In the genomic region with DNA sequence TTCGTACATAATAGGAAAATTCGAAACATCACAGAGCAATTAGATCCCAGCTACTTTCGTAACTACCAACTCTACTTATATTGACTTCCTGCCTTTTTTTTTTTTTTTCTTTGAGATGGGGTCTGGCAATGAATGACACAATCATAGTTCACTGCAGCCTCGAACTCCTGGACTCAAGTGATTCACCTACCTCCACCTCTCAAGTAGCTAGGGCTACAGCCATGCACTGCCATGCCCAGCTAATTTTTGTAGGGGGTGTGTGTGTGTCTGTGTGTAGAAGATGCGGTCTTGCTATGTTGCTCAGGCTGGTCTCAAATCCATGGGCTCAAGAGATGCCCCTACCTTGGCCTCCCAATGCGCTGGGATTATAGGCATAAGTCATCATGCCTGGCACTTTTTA, we compare ENCODE assay signal across 1 cellular context.
TF ChIP-seq lines count a peak whose summit lies in the region.

No MANE protein-coding gene starts in this region.

TF ChIP-seq in SK-N-SH treated with all-trans-retinoic acid at 6 μM for 48 hours, 23 proteins besides CTCF, POLR2A, EP300 and RAD21 (continued from another document):
- TF ChIP-seq POU6F1 (CRISPR knock-in tag; IDR thresholded peaks at IDR 0.05; ENCODE audit: borderline replicate concordance, low read depth) (no peak), CSDC2 (CRISPR knock-in tag; IDR thresholded peaks at IDR 0.05) (no peak), PPARA (CRISPR knock-in tag; IDR thresholded peaks at IDR 0.05; ENCODE audit: borderline replicate concordance) (no peak), ZNF70 (CRISPR knock-in tag; IDR thresholded peaks at IDR 0.05) (no peak), ZNF8 (CRISPR knock-in tag; IDR thresholded peaks at IDR 0.05) (no peak), BACH2 (CRISPR knock-in tag; IDR thresholded peaks at IDR 0.05; ENCODE audit: borderline replicate concordance) (no peak), ZNF565 (CRISPR knock-in tag; conservative IDR thresholded peaks at IDR 0.05; ENCODE audit: low read depth) (no peak), ZFP3 (CRISPR knock-in tag; IDR thresholded peaks at IDR 0.05) (no peak), OSR1 (CRISPR knock-in tag; IDR thresholded peaks at IDR 0.05) (no peak), ESRRG (CRISPR knock-in tag; IDR thresholded peaks at IDR 0.05) (no peak)
TF ChIP-seq in SK-N-SH treated with all-trans-retinoic acid at 6 μM for 48 hours: peak in this region for 0.
